In genomic region chr4:155426953-155427352, GRCh38 we compare ENCODE assay signal across 15 cellular contexts.
"Had no signal": no experiment of that assay in that cellular context is flagged by ENCODE, and none has a peak within 500 bp of the region (broad histone marks: within the 10 kb centered on the region; RNA-seq: fewer than 3 reads in every experiment).

No MANE protein-coding gene starts in this region.

- H3K4me1 ChIP-seq: gastrocnemius medialis, left lung had no signal

- H3K9me3 ChIP-seq: gastrocnemius medialis had no signal

- H3K36me3 ChIP-seq: gastrocnemius medialis, left lung, sigmoid colon, WERI-Rb-1 had no signal

- H3K27ac ChIP-seq: gastrocnemius medialis, left lung, WERI-Rb-1 had no signal

- H3K27me3 ChIP-seq: gastrocnemius medialis, left lung, sigmoid colon had no signal

- H3K4me3 ChIP-seq: gastrocnemius medialis, left lung, sigmoid colon had no signal

- ATAC-seq: activated CD8-positive, alpha-beta T cell treated with anti-CD3 and anti-CD28 coated beads, Interleukin-2, amount 10 ng/mL, durations not matched to agents 7 days and 5 days; gastrocnemius medialis; left lung; stimulated activated naive B cell treated with anti-CD40 and anti-IgM and Interleukin-4, amounts not matched to agents 10 μg/mL and 1 μg/mL and 100 μg/mL, for 72 hours had no signal

- DNase-seq: activated CD4-positive, alpha-beta T cell treated with anti-CD3 and anti-CD28 coated beads for 48 hours; activated CD8-positive, alpha-beta memory T cell treated with anti-CD3 and anti-CD28 coated beads, Interleukin-2, amount 50 U/mL, for 48 hours; activated CD8-positive, alpha-beta T cell treated with anti-CD3 and anti-CD28 coated beads, Interleukin-2, amount 10 ng/mL, durations not matched to agents 7 days and 5 days; activated naive CD4-positive, alpha-beta T cell; caudate nucleus; cortex of kidney; effector CD8-positive, alpha-beta T cell; gastrocnemius medialis; hippocampal formation; left lung; sigmoid colon; stimulated activated CD4-positive, alpha-beta T cell treated with anti-CD3 and anti-CD28 coated beads, Interleukin-2, amount 100 ng/mL, for 24 hours; stimulated activated naive B cell treated with anti-CD40 and anti-IgM and Interleukin-4, amounts not matched to agents 10 μg/mL and 1 μg/mL and 100 μg/mL, for 72 hours; WERI-Rb-1 had no signal

- FAIRE-seq: islet of Langerhans had no signal
